In the genomic region with DNA sequence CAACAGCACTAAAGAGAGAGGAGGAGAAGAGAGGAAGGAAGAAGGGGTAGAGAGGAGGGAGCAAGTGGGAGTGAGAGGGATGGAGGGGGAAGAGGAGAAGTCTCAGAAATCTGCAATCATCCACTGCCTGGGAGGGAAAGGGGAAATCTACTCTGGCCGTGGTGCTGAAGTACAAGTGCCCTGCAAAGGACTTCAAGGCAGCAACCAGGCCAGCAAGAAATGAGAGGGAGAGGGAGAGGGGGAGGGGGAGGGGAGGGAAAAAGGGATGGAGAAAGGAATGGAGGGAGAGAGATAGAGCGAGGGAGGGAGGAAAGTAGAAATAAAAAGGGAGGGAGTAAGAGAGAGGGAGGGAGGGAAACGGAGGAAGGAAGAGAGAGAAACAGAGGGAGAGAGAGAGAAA, we compare ENCODE assay signal across 15 cellular contexts.
DNase-seq lines count a peak whose midpoint lies in the region; ATAC-seq and TF ChIP-seq lines count a peak whose summit lies in the region.
"Had no signal": no experiment of that assay in that cellular context is flagged by ENCODE, and none has a peak within 500 bp of the region (broad histone marks: within the 10 kb centered on the region; RNA-seq: fewer than 3 reads in every experiment).

No MANE protein-coding gene starts in this region.

- no peak for ATAC-seq in HCT116
- ATAC-seq in HG02610 (IDR thresholded peaks at IDR 0.05; ENCODE audit: unreplicated experiment), result no peak

- H3K27me3 ChIP-seq in HCT116 (ENCODE audit: insufficient read depth, low read length), result peaks cover 9% of the 10 kb centered on the region
- peaks cover 0 to 7% (median 0%) of the 10 kb centered on the region in 3 donors for H3K27me3 ChIP-seq in sigmoid colon
- no peaks in the 10 kb centered on the region for H3K27me3 ChIP-seq in effector memory CD4-positive, alpha-beta T cell (replicated peaks; ENCODE audit: control insufficient read depth, insufficient read depth, low read length, poor library complexity, severe bottlenecking)

- H3K4me3 ChIP-seq in HCT116 (replicated peaks in 1 of 2; ENCODE audit: low read depth in 1 of 2, low read length in 2 of 2) (no peak overlapping the region), sigmoid colon (no peak overlapping the region)
- H3K4me3 ChIP-seq in effector memory CD4-positive, alpha-beta T cell (ENCODE audit: insufficient read depth, low read depth, low read length, poor library complexity, severe bottlenecking), result no peak overlapping the region

- H3K9me3 ChIP-seq in HCT116 (ENCODE audit: control insufficient read depth in 1 of 2, insufficient read depth in 1 of 2, low read depth in 1 of 2, low read length in 2 of 2), result no peaks in the 10 kb centered on the region
- H3K9me3 ChIP-seq in sigmoid colon, result no peaks in the 10 kb centered on the region
- no peaks in the 10 kb centered on the region for H3K9me3 ChIP-seq in effector memory CD4-positive, alpha-beta T cell (ENCODE audit: control insufficient read depth, low read length)

- RAD21 ChIA-PET in HCT116 (lab: Charles Lee; ENCODE audit: low non-redundant PET in 1 of 2, low total read pairs in 2 of 2, uncharacterized antibody in 2 of 2, unreplicated experiment in 2 of 2), result no interaction called here

- no peak overlapping the region for H3K9ac ChIP-seq in HCT116 (ENCODE audit: low read length)

- intact Hi-C loops in HCT116 (cut with micrococcal nuclease) (no loop called here), sigmoid colon (cut with DNase I) (no loop called here)

- no peak for TF ChIP-seq RAD21 in HCT116 (IDR thresholded peaks at IDR 0.05; ENCODE audit: low read depth)

- no peaks in the 10 kb centered on the region for H4K20me1 ChIP-seq in HCT116 (ENCODE audit: insufficient read depth)

- CTCF ChIA-PET in HCT116 (lab: Charles Lee), result no interaction called here

- H3K9me2 ChIP-seq in HCT116 (ENCODE audit: insufficient read depth), result no peaks in the 10 kb centered on the region

- WGBS in sigmoid colon, 2 donors, result 14 to 52% methylated on average over 3 of the region's 3 CpGs

- POLR2A ChIA-PET in HCT116 (lab: Charles Lee), result no interaction called here

- no TSS peak for BruUV-seq in HCT116 (replicated peaks; lab: Mats Ljungman, UMichigan)

- H3K4me2 ChIP-seq in HCT116 (ENCODE audit: low read length), result no peak overlapping the region

- no peak overlapping the region for H2AFZ ChIP-seq in HCT116 (ENCODE audit: low read depth, low read length, poor library complexity, severe bottlenecking)

- no peak for DNase-seq in HCT116 (ENCODE audit: low read depth, low spot score)
- peak; percentile 11 for DNase-seq in astrocyte of the hippocampus (ENCODE audit: low read depth, low spot score)
- peak; percentile 22 for DNase-seq in iPS DF 4.7 (ENCODE audit: extremely low read depth, low spot score)
- DNase-seq in sigmoid colon, result peak; percentile 12
- DNase-seq in effector memory CD4-positive, alpha-beta T cell, result no peak
- DNase-seq in stimulated activated CD4-positive, alpha-beta T cell treated with anti-CD3 and anti-CD28 coated beads, Interleukin-4, amount 100 ng/mL, for 24 hours, result no peak
- DNase-seq: CD4-positive, CD25-positive, alpha-beta regulatory T cell; DMS53; Kasumi-1; NCI-H1417; NCI-H187 treated with DMSO at 0.1 percent for 48 hours; NCI-H69; OCI-M1 had no signal

- no peak for TF ChIP-seq CTCF in HCT116 (IDR thresholded peaks at IDR 0.05 in 2 of 3, conservative IDR thresholded peaks at IDR 0.05 in 1 of 3; ENCODE audit: borderline replicate concordance in 1 of 3, insufficient read depth in 1 of 3, low read depth in 2 of 3, low read length in 2 of 3)
- TF ChIP-seq CTCF in sigmoid colon (IDR thresholded peaks at IDR 0.05), result no peak

- TF ChIP-seq POLR2A in HCT116 (IDR thresholded peaks at IDR 0.05; ENCODE audit: borderline replicate concordance, extremely low read depth, insufficient read depth, insufficient read length) (no peak), sigmoid colon (IDR thresholded peaks at IDR 0.05) (no peak)

- H3K4me1 ChIP-seq in HCT116 (ENCODE audit: control insufficient read depth in 1 of 2, insufficient read depth in 2 of 2, low read length in 2 of 2) (no peaks in the 10 kb centered on the region), sigmoid colon (no peaks in the 10 kb centered on the region)
- H3K4me1 ChIP-seq in effector memory CD4-positive, alpha-beta T cell (ENCODE audit: control insufficient read depth, insufficient read depth, low read length, poor library complexity, severe bottlenecking), result no peaks in the 10 kb centered on the region

- H3K36me3 ChIP-seq in HCT116 (ENCODE audit: control insufficient read depth in 1 of 2, insufficient read depth in 2 of 2, low read length in 2 of 2) (no peaks in the 10 kb centered on the region), sigmoid colon (no peaks in the 10 kb centered on the region)
- H3K36me3 ChIP-seq in effector memory CD4-positive, alpha-beta T cell (ENCODE audit: control insufficient read depth, insufficient read depth, low read length), result no peaks in the 10 kb centered on the region

- H3K79me2 ChIP-seq in HCT116 (ENCODE audit: insufficient read depth, low read length), result no peaks in the 10 kb centered on the region

- no peak for TF ChIP-seq EP300 in sigmoid colon (IDR thresholded peaks at IDR 0.05)

- no peak overlapping the region for H3K27ac ChIP-seq in HCT116 (ENCODE audit: low read depth, low read length)
- H3K27ac ChIP-seq in sigmoid colon, result no peak overlapping the region
- no peak overlapping the region for H3K27ac ChIP-seq in effector memory CD4-positive, alpha-beta T cell (ENCODE audit: insufficient read depth, low read length, poor library complexity, severe bottlenecking)
- H3K27ac ChIP-seq: RWPE1 had no signal

TF ChIP-seq in HCT116, 20 proteins besides CTCF, POLR2A, EP300 and RAD21:
- TF ChIP-seq TCF7L2 (IDR thresholded peaks at IDR 0.05; ENCODE audit: borderline replicate concordance, extremely low read depth, insufficient read depth, insufficient read length), result no peak
- TF ChIP-seq, protein P1, sequence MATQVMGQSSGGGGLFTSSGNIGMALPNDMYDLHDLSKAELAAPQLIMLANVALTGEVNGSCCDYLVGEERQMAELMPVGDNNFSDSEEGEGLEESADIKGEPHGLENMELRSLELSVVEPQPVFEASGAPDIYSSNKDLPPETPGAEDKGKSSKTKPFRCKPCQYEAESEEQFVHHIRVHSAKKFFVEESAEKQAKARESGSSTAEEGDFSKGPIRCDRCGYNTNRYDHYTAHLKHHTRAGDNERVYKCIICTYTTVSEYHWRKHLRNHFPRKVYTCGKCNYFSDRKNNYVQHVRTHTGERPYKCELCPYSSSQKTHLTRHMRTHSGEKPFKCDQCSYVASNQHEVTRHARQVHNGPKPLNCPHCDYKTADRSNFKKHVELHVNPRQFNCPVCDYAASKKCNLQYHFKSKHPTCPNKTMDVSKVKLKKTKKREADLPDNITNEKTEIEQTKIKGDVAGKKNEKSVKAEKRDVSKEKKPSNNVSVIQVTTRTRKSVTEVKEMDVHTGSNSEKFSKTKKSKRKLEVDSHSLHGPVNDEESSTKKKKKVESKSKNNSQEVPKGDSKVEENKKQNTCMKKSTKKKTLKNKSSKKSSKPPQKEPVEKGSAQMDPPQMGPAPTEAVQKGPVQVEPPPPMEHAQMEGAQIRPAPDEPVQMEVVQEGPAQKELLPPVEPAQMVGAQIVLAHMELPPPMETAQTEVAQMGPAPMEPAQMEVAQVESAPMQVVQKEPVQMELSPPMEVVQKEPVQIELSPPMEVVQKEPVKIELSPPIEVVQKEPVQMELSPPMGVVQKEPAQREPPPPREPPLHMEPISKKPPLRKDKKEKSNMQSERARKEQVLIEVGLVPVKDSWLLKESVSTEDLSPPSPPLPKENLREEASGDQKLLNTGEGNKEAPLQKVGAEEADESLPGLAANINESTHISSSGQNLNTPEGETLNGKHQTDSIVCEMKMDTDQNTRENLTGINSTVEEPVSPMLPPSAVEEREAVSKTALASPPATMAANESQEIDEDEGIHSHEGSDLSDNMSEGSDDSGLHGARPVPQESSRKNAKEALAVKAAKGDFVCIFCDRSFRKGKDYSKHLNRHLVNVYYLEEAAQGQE (IDR thresholded peaks at IDR 0.05; ENCODE audit: low read depth), result peak; percentile 34

Comparison
In these comparisons a context has a peak if more than half of its experiments do, and no peak if none do; other contexts are left out.
1. DNase-seq: peak in astrocyte of the hippocampus (single experiment), iPS DF 4.7 (single experiment) and sigmoid colon (single experiment); none in HCT116 (single experiment), effector memory CD4-positive, alpha-beta T cell (0 of 3) and stimulated activated CD4-positive, alpha-beta T cell treated with anti-CD3 and anti-CD28 coated beads, Interleukin-4, amount 100 ng/mL, for 24 hours (single experiment).